In genomic region chr16:66432429-66432828, GRCh38 we compare ENCODE assay signal across 23 cellular contexts. TPM values are rescaled to one million over a fixed set of nuclear protein-coding genes. Genes with fewer than 3 reads are reported as not detected.
"Had no signal": no experiment of that assay in that cellular context is flagged by ENCODE, and none has a peak within 500 bp of the region (broad histone marks: within the 10 kb centered on the region; RNA-seq: fewer than 3 reads in every experiment).

No MANE protein-coding gene starts in this region.

- H3K27ac ChIP-seq: ascending aorta, body of pancreas, SJSA1 had no signal

- DNase-seq: activated B cell treated with CpG ODN at 0.5 μM for 24 hours; activated CD4-positive, alpha-beta T cell treated with anti-CD3 and anti-CD28 coated beads for 1 hour; activated CD4-positive, alpha-beta T cell treated with anti-CD3 and anti-CD28 coated beads, Interleukin-2, amount 10 ng/mL, durations not matched to agents 24 days and 14 days; activated CD4-positive, alpha-beta T cell treated with anti-CD3 and anti-CD28 coated beads, Interleukin-2, amount 50 U/mL, for 48 hours; activated CD8-positive, alpha-beta memory T cell treated with anti-CD3 and anti-CD28 coated beads, Interleukin-2, amount 10 ng/mL, durations not matched to agents 7 days and 5 days; activated effector memory CD4-positive, alpha-beta T cell treated with anti-CD3 and anti-CD28 coated beads, Interleukin-2, amount 50 U/mL, for 16 hours; activated naive CD4-positive, alpha-beta T cell treated with Interleukin-2 at 50 U/mL for 16 hours; activated naive CD8-positive, alpha-beta T cell treated with anti-CD3 and anti-CD28 coated beads, Interleukin-2, amount 50 U/mL, for 24 hours; activated T-cell treated with anti-CD3 and anti-CD28 coated beads, Interleukin-2, amount 50 U/mL, for 24 hours; amniotic stem cell; body of pancreas; MG63; NCI-H1105; NCI-H1436; NCI-H1694 treated with DMSO at 0.1 percent for 48 hours; NCI-H446; NCI-H526; RPMI8226; SHP77; T-helper 9 cell had no signal

- H3K9me3 ChIP-seq: ascending aorta, body of pancreas, MG63, SJSA1 had no signal

- H3K27me3 ChIP-seq: ascending aorta, MG63 had no signal

- H3K4me3 ChIP-seq: ascending aorta, body of pancreas, MG63, SJSA1 had no signal

- H3K36me3 ChIP-seq: ascending aorta, MG63, SJSA1 had no signal

RNA-seq across cellular contexts. Expression of gene BEAN1, which starts 5.3 kb away (rescaled TPM):
- total RNA-seq: activated B cell treated with CpG ODN at 0.5 μM for 24 hours; activated CD4-positive, alpha-beta T cell treated with anti-CD3 and anti-CD28 coated beads, Interleukin-2, amount 10 ng/mL, durations not matched to agents 24 days and 14 days; activated CD8-positive, alpha-beta memory T cell treated with anti-CD3 and anti-CD28 coated beads, Interleukin-2, amount 10 ng/mL, durations not matched to agents 7 days and 5 days; activated naive CD4-positive, alpha-beta T cell treated with anti-CD3 and anti-CD28 coated beads, Interleukin-2, amount 50 U/mL, for 72 hours; ascending aorta; body of pancreas; SJSA1 had no signal
